In genomic region chr4:182829196-182829595, GRCh38 we compare ENCODE assay signal across 22 cellular contexts.
"Had no signal": no experiment of that assay in that cellular context is flagged by ENCODE, and none has a peak within 500 bp of the region (broad histone marks: within the 10 kb centered on the region; RNA-seq: fewer than 3 reads in every experiment).

No MANE protein-coding gene starts in this region.

- FAIRE-seq: colon had no signal

- H3K4me1 ChIP-seq: esophagus muscularis mucosa, gastrocnemius medialis, heart right ventricle, tibial artery had no signal

- H3K9me3 Mint-ChIP-seq: dendritic cell treated with granulocyte-macrophage colony-stimulating factor and Interleukin-4, amounts not matched to agents 40 ng/mL and 50 ng/mL, for 4 days; effector memory CD8-positive, alpha-beta T cell; neural crest cell; stimulated activated effector memory CD8-positive, alpha-beta T cell treated with anti-CD3 and anti-CD28 coated beads, Interleukin-12 subunit alpha, Interleukin-12 subunit beta, amount 100 ng/mL, for 72 hours had no signal

- DNase-seq: cerebellar nuclear complex; effector memory CD8-positive, alpha-beta T cell; gastrocnemius medialis; heart right ventricle; hypothalamus; islet precursor cell; mammary epithelial cell; mucosa of descending colon; naive thymus-derived CD8-positive, alpha-beta T cell; right cardiac atrium; stimulated activated CD4-positive, alpha-beta T cell treated with anti-CD3 and anti-CD28 coated beads, Interleukin-2, amount 100 ng/mL, for 48 hours; stimulated activated CD8-positive, alpha-beta memory T cell treated with anti-CD3 and anti-CD28 coated beads, Interleukin-4, amount 100 ng/mL, for 48 hours; tibial artery had no signal

- H3K4me1 Mint-ChIP-seq: stimulated activated effector memory CD8-positive, alpha-beta T cell treated with anti-CD3 and anti-CD28 coated beads, Interleukin-12 subunit alpha, Interleukin-12 subunit beta, amount 100 ng/mL, for 72 hours had no signal

- H3K27me3 ChIP-seq: esophagus muscularis mucosa, gastrocnemius medialis, tibial artery had no signal

- H3K9me3 ChIP-seq: esophagus muscularis mucosa, gastrocnemius medialis, heart right ventricle, mucosa of descending colon, tibial artery had no signal

- H3K27ac ChIP-seq: epithelial cell of prostate, esophagus muscularis mucosa, gastrocnemius medialis, heart right ventricle, tibial artery had no signal

- H3K4me3 ChIP-seq: esophagus muscularis mucosa, gastrocnemius medialis, heart right ventricle, mucosa of descending colon, smooth muscle cell, tibial artery had no signal

- H3K4me2 ChIP-seq: smooth muscle cell had no signal

- H3K36me3 Mint-ChIP-seq: naive thymus-derived CD8-positive, alpha-beta T cell; stimulated activated effector memory CD8-positive, alpha-beta T cell treated with anti-CD3 and anti-CD28 coated beads, Interleukin-12 subunit alpha, Interleukin-12 subunit beta, amount 100 ng/mL, for 72 hours had no signal

- H3K27ac Mint-ChIP-seq: dendritic cell treated with granulocyte-macrophage colony-stimulating factor and Interleukin-4, amounts not matched to agents 40 ng/mL and 50 ng/mL, for 4 days; naive thymus-derived CD8-positive, alpha-beta T cell; stimulated activated effector memory CD8-positive, alpha-beta T cell treated with anti-CD3 and anti-CD28 coated beads, Interleukin-12 subunit alpha, Interleukin-12 subunit beta, amount 100 ng/mL, for 72 hours; stimulated activated naive CD8-positive, alpha-beta T cell treated with anti-CD3 and anti-CD28 coated beads, Interleukin-15, Interleukin-2, amounts not matched to agents 100 ng/mL and 50 ng/mL, for 24 hours had no signal

- ATAC-seq: effector memory CD8-positive, alpha-beta T cell; gastrocnemius medialis; heart right ventricle; left lobe of liver; mucosa of descending colon; naive thymus-derived CD8-positive, alpha-beta T cell; right cardiac atrium; stimulated activated effector memory CD8-positive, alpha-beta T cell treated with anti-CD3 and anti-CD28 coated beads, Interleukin-12 subunit alpha, Interleukin-12 subunit beta, amount 100 ng/mL, for 72 hours had no signal

- H3K36me3 ChIP-seq: esophagus muscularis mucosa, gastrocnemius medialis, heart right ventricle, tibial artery had no signal

- H3K4me3 Mint-ChIP-seq: dendritic cell treated with granulocyte-macrophage colony-stimulating factor and Interleukin-4, amounts not matched to agents 40 ng/mL and 50 ng/mL, for 4 days; effector memory CD8-positive, alpha-beta T cell; naive thymus-derived CD8-positive, alpha-beta T cell; neural crest cell; stimulated activated effector memory CD8-positive, alpha-beta T cell treated with anti-CD3 and anti-CD28 coated beads, Interleukin-12 subunit alpha, Interleukin-12 subunit beta, amount 100 ng/mL, for 72 hours; stimulated activated naive CD8-positive, alpha-beta T cell treated with anti-CD3 and anti-CD28 coated beads, Interleukin-15, Interleukin-2, amounts not matched to agents 100 ng/mL and 50 ng/mL, for 24 hours had no signal
